In genomic region chr9:86948153-86948929, GRCh38 we compare ENCODE assay signal across 8 cellular contexts. TPM values are rescaled to one million over a fixed set of nuclear protein-coding genes. Genes with fewer than 3 reads are reported as not detected.
DNase-seq lines count a peak whose midpoint lies in the region; ATAC-seq and TF ChIP-seq lines count a peak whose summit lies in the region.

No MANE protein-coding gene starts in this region.

- H3K9me3 Mint-ChIP-seq in activated CD4-positive, alpha-beta memory T cell treated with anti-CD3 and anti-CD28 coated beads for 36 hours: peaks cover 6% of the 10 kb centered on the region

- intact Hi-C loops in activated CD4-positive, alpha-beta memory T cell treated with anti-CD3 and anti-CD28 coated beads for 36 hours (cut with micrococcal nuclease): loop anchor here (5.0 to 10.0 kb wide), 6 partner anchors 314 to 1206 kb away; partner anchors contain the start of genes AGTPBP1, CDK20, ISCA1 and NAA35

- H3K36me3 Mint-ChIP-seq in activated CD4-positive, alpha-beta memory T cell treated with anti-CD3 and anti-CD28 coated beads for 36 hours: peaks cover 2% of the 10 kb centered on the region

- peak; percentile 59 to 79 for DNase-seq in NCI-H524 (lab: John Stamatoyannopoulos, UW)
- DNase-seq in activated CD4-positive, alpha-beta memory T cell treated with anti-CD3 and anti-CD28 coated beads for 36 hours: peak; percentile 83
- DNase-seq in effector CD4-positive, alpha-beta T cell: peak; percentile 59
- DNase-seq in lung microvascular endothelial cell (ENCODE audit: low read depth in 2 of 2): peak; percentile 71 to 78
- peak; percentile 51 to 55 (median 53) for DNase-seq in stimulated activated CD4-positive, alpha-beta T cell treated with anti-CD3 and anti-CD28 coated beads, TNF-alpha, amount 100 ng/mL, for 4 hours (ENCODE audit: low read depth in 3 of 3)

- ATAC-seq in GM18508 (IDR thresholded peaks at IDR 0.05; ENCODE audit: insufficient read depth, unreplicated experiment) (peak; percentile 60), HG03045 (IDR thresholded peaks at IDR 0.05; ENCODE audit: unreplicated experiment) (peak; percentile 76)

- H3K27ac Mint-ChIP-seq in activated CD4-positive, alpha-beta memory T cell treated with anti-CD3 and anti-CD28 coated beads for 36 hours: no peak overlapping the region

- H3K27me3 Mint-ChIP-seq in activated CD4-positive, alpha-beta memory T cell treated with anti-CD3 and anti-CD28 coated beads for 36 hours: peaks cover 18% of the 10 kb centered on the region

- peaks cover 11% of the 10 kb centered on the region for H3K4me1 Mint-ChIP-seq in activated CD4-positive, alpha-beta memory T cell treated with anti-CD3 and anti-CD28 coated beads for 36 hours (ENCODE audit: low read depth)

- peak overlapping the region; percentile 75 for H3K4me3 Mint-ChIP-seq in activated CD4-positive, alpha-beta memory T cell treated with anti-CD3 and anti-CD28 coated beads for 36 hours

- peak overlapping the region; percentile 37; the same call in 1 of the 2 replicates for H3K27ac ChIP-seq in 22Rv1

- POLR2A ChIA-PET in activated CD4-positive, alpha-beta memory T cell treated with anti-CD3 and anti-CD28 coated beads for 36 hours (lab: Charles Lee): no interaction called here

- CTCF ChIA-PET in activated CD4-positive, alpha-beta memory T cell treated with anti-CD3 and anti-CD28 coated beads for 36 hours (lab: Charles Lee): interaction anchor here (0.7 to 2.0 kb wide), 7 partner anchors 10 to 377 kb away, joined by 3 to 6 read pairs (median 4); no protein-coding TSS in a partner anchor

- peak; percentile 87 for TF ChIP-seq CTCF in 22Rv1 (IDR thresholded peaks at IDR 0.05)

RNA-seq across cellular contexts. Expression of gene GAS1, which starts 1.0 kb away (rescaled TPM):
- total RNA-seq in activated CD4-positive, alpha-beta memory T cell treated with anti-CD3 and anti-CD28 coated beads for 36 hours: under 1 TPM; 0.26 to 0.31 TPM
- total RNA-seq in lung microvascular endothelial cell: 0.87 and 1.6 TPM in 2 replicates

Comparison
In these comparisons a context has a peak if more than half of its experiments do, and no peak if none do; other contexts are left out.
1. Peak in every context shown above with its lines: DNase-seq, ATAC-seq and H3K27ac ChIP-seq.